In the genomic region with DNA sequence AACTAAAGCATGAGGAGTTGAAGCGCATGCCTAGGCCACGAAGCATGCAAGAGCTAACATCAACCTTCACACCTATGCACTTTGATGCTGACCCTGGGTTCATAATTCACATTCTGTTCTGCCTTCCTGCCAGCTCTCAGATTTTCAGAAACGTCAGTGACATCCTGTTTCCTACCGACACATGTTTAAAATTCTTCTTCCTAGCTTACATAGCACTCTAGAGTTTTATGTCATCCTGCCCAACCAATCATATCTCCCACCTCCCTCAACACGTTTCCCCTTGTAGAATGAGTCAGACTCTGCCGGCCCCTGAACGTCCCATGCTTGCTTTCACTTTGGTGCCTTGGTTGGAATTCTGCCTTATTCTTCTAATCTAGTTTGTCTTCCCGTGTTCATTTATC, we compare ENCODE assay signal across 8 cellular contexts.
A peak's percentile ranks its signal among the peaks of the same experiment; 100 is the strongest.
DNase-seq lines count a peak whose midpoint lies in the region; TF ChIP-seq lines count a peak whose summit lies in the region.

No MANE protein-coding gene starts in this region.

- H3K27ac ChIP-seq in GM23248 (no peak overlapping the region), duodenal mucosa (ENCODE audit: low read depth, low read length) (peak overlapping the region; percentile 39), rectal smooth muscle tissue (ENCODE audit: low read depth, low read length) (peak overlapping the region; percentile 56)

- H3K4me1 ChIP-seq in GM23248 (ENCODE audit: insufficient read depth) (peaks cover 23% of the 10 kb centered on the region), duodenal mucosa (ENCODE audit: control insufficient read depth in 1 of 2, insufficient read depth in 2 of 2, low read length in 2 of 2) (peaks cover 14 to 27% of the 10 kb centered on the region in 2 donors), rectal smooth muscle tissue (ENCODE audit: control insufficient read depth, insufficient read depth, low read length) (peaks cover 15% of the 10 kb centered on the region)

- peaks cover 4% of the 10 kb centered on the region for H3K36me3 Mint-ChIP-seq in T-helper 2 cell treated with Interferon-gamma antibody and Interleukin-4, amounts not matched to agents 5 μg/mL and 100 μg/mL, for 36 hours (ENCODE audit: low read depth)

- peak; percentile 56 for DNase-seq in GM10266 (ENCODE audit: extremely low spot score)
- DNase-seq in GM23248: peak; percentile 39
- peak; percentile 48 for DNase-seq in T-helper 2 cell treated with Interferon-gamma antibody and Interleukin-4, amounts not matched to agents 5 μg/mL and 100 μg/mL, for 36 hours (ENCODE audit: low spot score)
- DNase-seq in DMS 273 (lab: John Stamatoyannopoulos, UW; ENCODE audit: unreplicated experiment): no peak
- no peak for DNase-seq in NCI-H128 (lab: John Stamatoyannopoulos, UW; ENCODE audit: unreplicated experiment)
- DNase-seq in NCI-H1105 (lab: John Stamatoyannopoulos, UW): no peak

- no peak overlapping the region for H3K4me2 ChIP-seq in GM23248 (ENCODE audit: unreplicated experiment)

- no peaks in the 10 kb centered on the region for H3K27me3 ChIP-seq in GM23248 (replicated peaks; ENCODE audit: insufficient read depth)
- H3K27me3 ChIP-seq in duodenal mucosa (ENCODE audit: control insufficient read depth in 1 of 2, insufficient read depth in 2 of 2, low read length in 2 of 2): no peaks in the 10 kb centered on the region
- H3K27me3 ChIP-seq in rectal smooth muscle tissue (ENCODE audit: control insufficient read depth, insufficient read depth, low read length): no peaks in the 10 kb centered on the region

- no peak for TF ChIP-seq CTCF in GM10266 (IDR thresholded peaks at IDR 0.05; ENCODE audit: control insufficient read depth, insufficient read depth, low read depth, missing control alignments)

- H3K9me2 ChIP-seq in GM23248 (ENCODE audit: insufficient read depth): no peaks in the 10 kb centered on the region

- H3K4me1 Mint-ChIP-seq in T-helper 2 cell treated with Interferon-gamma antibody and Interleukin-4, amounts not matched to agents 5 μg/mL and 100 μg/mL, for 36 hours (ENCODE audit: low read depth): peaks cover 3% of the 10 kb centered on the region

- 0 out of 2 replicates have a peak, but pooled peaks cover 14% of the 10 kb centered on the region for H3F3A ChIP-seq in GM23248 (ENCODE audit: insufficient read depth)

- H3K79me2 ChIP-seq in GM23248 (ENCODE audit: insufficient read depth): no peaks in the 10 kb centered on the region

- no peaks in the 10 kb centered on the region for H3K27me3 Mint-ChIP-seq in T-helper 2 cell treated with Interferon-gamma antibody and Interleukin-4, amounts not matched to agents 5 μg/mL and 100 μg/mL, for 36 hours (ENCODE audit: low read depth)

- H3K27ac Mint-ChIP-seq in T-helper 2 cell treated with Interferon-gamma antibody and Interleukin-4, amounts not matched to agents 5 μg/mL and 100 μg/mL, for 36 hours: no peak overlapping the region

- no peak overlapping the region; the same call in 1 of the 2 replicates for H2AFZ ChIP-seq in GM23248

- no peak overlapping the region for H3K4me3 Mint-ChIP-seq in T-helper 2 cell treated with Interferon-gamma antibody and Interleukin-4, amounts not matched to agents 5 μg/mL and 100 μg/mL, for 36 hours

- in situ Hi-C loops in GM23248 (cut with MboI): loop anchor here (10.0 kb wide), 1 partner anchor 137 kb away; no protein-coding TSS in a partner anchor

- H3K9me3 ChIP-seq in GM23248 (ENCODE audit: low read depth): no peaks in the 10 kb centered on the region
- no peaks in the 10 kb centered on the region for H3K9me3 ChIP-seq in duodenal mucosa (ENCODE audit: control insufficient read depth in 1 of 2, low read length in 2 of 2)

- H4K20me1 ChIP-seq in GM23248 (ENCODE audit: insufficient read depth): no peaks in the 10 kb centered on the region

- H3K9ac ChIP-seq in GM23248 (no peak overlapping the region), duodenal mucosa (ENCODE audit: low read depth in 1 of 2, low read length in 2 of 2) (peak overlapping the region in 1 of 2 donors; percentile 9), rectal smooth muscle tissue (ENCODE audit: low read length) (no peak overlapping the region)

- H3K9me3 Mint-ChIP-seq in T-helper 2 cell treated with Interferon-gamma antibody and Interleukin-4, amounts not matched to agents 5 μg/mL and 100 μg/mL, for 36 hours: no peaks in the 10 kb centered on the region

- H3K4me3 ChIP-seq in GM23248 (no peak overlapping the region), duodenal mucosa (ENCODE audit: low read depth in 1 of 2, low read length in 2 of 2) (peak overlapping the region; percentile 5 to 50), rectal smooth muscle tissue (ENCODE audit: low read length) (no peak overlapping the region)

- H3K36me3 ChIP-seq in GM23248 (ENCODE audit: low read depth) (no peaks in the 10 kb centered on the region), duodenal mucosa (ENCODE audit: control insufficient read depth in 1 of 2, insufficient read depth in 2 of 2, low read length in 2 of 2) (peaks cover 0 to 6% of the 10 kb centered on the region in 2 donors), rectal smooth muscle tissue (ENCODE audit: control insufficient read depth, insufficient read depth, low read length) (no peaks in the 10 kb centered on the region)

- 69 to 74% methylated on average over 8 of the region's 8 CpGs for WGBS in GM23248 (ENCODE audit: low coverage in 1 of 2, low lambda C conversion rate in 2 of 2, missing lambda C conversion rate in 2 of 2), 2 experiments

Comparison
In these comparisons a context has a peak if more than half of its experiments do, and no peak if none do; other contexts are left out.
1. DNase-seq: peak in GM10266 (single experiment), GM23248 (single experiment) and T-helper 2 cell treated with Interferon-gamma antibody and Interleukin-4, amounts not matched to agents 5 μg/mL and 100 μg/mL, for 36 hours (single experiment); none in DMS 273 (single experiment), NCI-H128 (single experiment) and NCI-H1105 (single experiment).
2. H3K4me3 ChIP-seq: peak in duodenal mucosa (2 of 2); none in GM23248 (single experiment) and rectal smooth muscle tissue (single experiment).